ENCODE assay signal across 8 cellular contexts in genomic region chr2:39120771-39121522, GRCh38. TPM values are rescaled to one million over a fixed set of nuclear protein-coding genes. Genes with fewer than 3 reads are reported as not detected.
DNase-seq lines count a peak whose midpoint lies in the region; ATAC-seq, FAIRE-seq and TF ChIP-seq lines count a peak whose summit lies in the region.

SOS1 (minus strand) TSS chr2:39121051; CDS start chr2:39120422, 629 bp downstream.

- 2% methylated on average over 25 of the region's 60 CpGs for WGBS in smooth muscle cell (ENCODE audit: low lambda C conversion rate)

- peaks cover 11% of the 10 kb centered on the region for H3K36me3 Mint-ChIP-seq in WTC11

- peaks cover 12% of the 10 kb centered on the region for H3F3A ChIP-seq in smooth muscle cell (ENCODE audit: low read depth)

- POLR2A ChIA-PET in WTC11 (lab: Charles Lee) = interaction anchor here (0.6 to 2.1 kb wide), 8 partner anchors 21 to 371 kb away, joined by 3 to 9 read pairs (median 4); partner anchors contain the start of genes DHX57, MORN2 and SRSF7

- peak within 1 kb of the TSS; percentile 84 for H3K27ac ChIP-seq in smooth muscle cell (ENCODE audit: low read depth)

- CTCF ChIA-PET in WTC11 (lab: Charles Lee) = interaction anchor here (0.6 to 2.1 kb wide), 7 partner anchors 12 to 173 kb away, joined by 3 to 21 read pairs (median 4); no protein-coding TSS in a partner anchor

- peak within 1 kb of the TSS; percentile 91 for H3K4me2 ChIP-seq in smooth muscle cell

- peak within 1 kb of the TSS; percentile 62 for H2AFZ ChIP-seq in smooth muscle cell (ENCODE audit: low read depth)

- H3K4me3 Mint-ChIP-seq in WTC11 = peak within 1 kb of the TSS; percentile 81

- H3K9me3 ChIP-seq in smooth muscle cell (replicated peaks; ENCODE audit: low read depth) = no peaks in the 10 kb centered on the region

- peaks cover 4% of the 10 kb centered on the region; the same call in 1 of the 2 replicates for H3K9me3 Mint-ChIP-seq in WTC11

- peaks cover 40% of the 10 kb centered on the region for H4K20me1 ChIP-seq in smooth muscle cell (ENCODE audit: low read depth)

- H3K27ac Mint-ChIP-seq in WTC11 = peak within 1 kb of the TSS; percentile 99

- H3K4me3 ChIP-seq in bronchial epithelial cell (ENCODE audit: low read depth, low read length) (peak within 1 kb of the TSS; percentile 63), smooth muscle cell (peak within 1 kb of the TSS; percentile 82)

- H3K4me1 ChIP-seq in smooth muscle cell (ENCODE audit: low read depth) = peaks cover 33% of the 10 kb centered on the region

- no peaks in the 10 kb centered on the region for H3K27me3 Mint-ChIP-seq in WTC11 (ENCODE audit: low read depth)

- no peaks in the 10 kb centered on the region for H3K27me3 ChIP-seq in bronchial epithelial cell (ENCODE audit: control insufficient read depth, insufficient read depth, low read length)
- H3K27me3 ChIP-seq in smooth muscle cell (ENCODE audit: low read depth) = no peaks in the 10 kb centered on the region

- peak within 1 kb of the TSS; percentile 70 for H3K9ac ChIP-seq in smooth muscle cell (ENCODE audit: low read depth)

- peaks cover 51% of the 10 kb centered on the region for H3K4me1 Mint-ChIP-seq in WTC11

- H3K79me2 ChIP-seq in smooth muscle cell (ENCODE audit: low read depth) = peaks cover 54% of the 10 kb centered on the region

- DNase-seq in AG08396 (ENCODE audit: low spot score) = peak; percentile 96
- peak; percentile 94 for DNase-seq in NCI-H226
- peak; percentile 98 for DNase-seq in WTC11 (ENCODE audit: low spot score)
- peak; percentile 83 for DNase-seq in bronchial epithelial cell (ENCODE audit: low read depth)
- DNase-seq in iPS-NIHi11 (ENCODE audit: low spot score) = peak; percentile 98
- peak; percentile 83 for DNase-seq in smooth muscle cell (lab: John Stamatoyannopoulos, UW; ENCODE audit: unreplicated experiment)

- ATAC-seq in GM19023 (IDR thresholded peaks at IDR 0.05; ENCODE audit: unreplicated experiment) (peak; percentile 49), HG03196 (IDR thresholded peaks at IDR 0.05; ENCODE audit: unreplicated experiment) (peak; percentile 44), WTC11 (peak; percentile 55)

- H3K36me3 ChIP-seq in bronchial epithelial cell (ENCODE audit: control insufficient read depth, insufficient read depth, low read length) = no peaks in the 10 kb centered on the region
- no peaks in the 10 kb centered on the region for H3K36me3 ChIP-seq in smooth muscle cell (ENCODE audit: low read depth)

- TF ChIP-seq CTCF in WTC11 (IDR thresholded peaks at IDR 0.05) (no peak), bronchial epithelial cell (IDR thresholded peaks at IDR 0.05; ENCODE audit: insufficient read depth, low read length, severe bottlenecking) (no peak), smooth muscle cell (IDR thresholded peaks at IDR 0.05; ENCODE audit: borderline replicate concordance, insufficient read depth, poor library complexity, severe bottlenecking) (no peak)

- no peak for FAIRE-seq in bronchial epithelial cell (lab: Jason Lieb, UNC)

TF ChIP-seq in WTC11, 78 proteins besides CTCF, POLR2A, EP300 and RAD21 (continues in another document):
- TF ChIP-seq TEAD1 (CRISPR knock-in tag; IDR thresholded peaks at IDR 0.05) (peak; percentile 62; the same call in 1 of the 2 replicates), ZNF532 (CRISPR knock-in tag; IDR thresholded peaks at IDR 0.05; ENCODE audit: borderline replicate concordance) (no peak), TCF7 (CRISPR knock-in tag; IDR thresholded peaks at IDR 0.05; ENCODE audit: low read depth) (no peak), ZBTB21 (CRISPR knock-in tag; IDR thresholded peaks at IDR 0.05; ENCODE audit: borderline replicate concordance) (no peak), CREB1 (CRISPR knock-in tag; IDR thresholded peaks at IDR 0.05) (0 out of 2 replicates have a peak, but pooled peaks have one; percentile 28), CREM (CRISPR knock-in tag; IDR thresholded peaks at IDR 0.05) (0 out of 2 replicates have a peak, but pooled peaks have one; percentile 49), FOXP4 (CRISPR knock-in tag; IDR thresholded peaks at IDR 0.05) (0 out of 2 replicates have a peak, but pooled peaks have one; percentile 50), ZNF121 (CRISPR knock-in tag; IDR thresholded peaks at IDR 0.05) (no peak), IRF2 (CRISPR knock-in tag; IDR thresholded peaks at IDR 0.05; ENCODE audit: borderline replicate concordance, low read depth) (no peak)
- TF ChIP-seq, protein P1, sequence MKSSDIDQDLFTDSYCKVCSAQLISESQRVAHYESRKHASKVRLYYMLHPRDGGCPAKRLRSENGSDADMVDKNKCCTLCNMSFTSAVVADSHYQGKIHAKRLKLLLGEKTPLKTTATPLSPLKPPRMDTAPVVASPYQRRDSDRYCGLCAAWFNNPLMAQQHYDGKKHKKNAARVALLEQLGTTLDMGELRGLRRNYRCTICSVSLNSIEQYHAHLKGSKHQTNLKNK (CRISPR knock-in tag; IDR thresholded peaks at IDR 0.05) = no peak
- TF ChIP-seq, protein P2, sequence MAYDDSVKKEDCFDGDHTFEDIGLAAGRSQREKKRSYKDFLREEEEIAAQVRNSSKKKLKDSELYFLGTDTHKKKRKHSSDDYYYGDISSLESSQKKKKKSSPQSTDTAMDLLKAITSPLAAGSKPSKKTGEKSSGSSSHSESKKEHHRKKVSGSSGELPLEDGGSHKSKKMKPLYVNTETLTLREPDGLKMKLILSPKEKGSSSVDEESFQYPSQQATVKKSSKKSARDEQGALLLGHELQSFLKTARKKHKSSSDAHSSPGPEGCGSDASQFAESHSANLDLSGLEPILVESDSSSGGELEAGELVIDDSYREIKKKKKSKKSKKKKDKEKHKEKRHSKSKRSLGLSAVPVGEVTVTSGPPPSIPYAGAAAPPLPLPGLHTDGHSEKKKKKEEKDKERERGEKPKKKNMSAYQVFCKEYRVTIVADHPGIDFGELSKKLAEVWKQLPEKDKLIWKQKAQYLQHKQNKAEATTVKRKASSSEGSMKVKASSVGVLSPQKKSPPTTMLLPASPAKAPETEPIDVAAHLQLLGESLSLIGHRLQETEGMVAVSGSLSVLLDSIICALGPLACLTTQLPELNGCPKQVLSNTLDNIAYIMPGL (CRISPR knock-in tag; IDR thresholded peaks at IDR 0.05) = peak; percentile 74
- TF ChIP-seq, protein P3, sequence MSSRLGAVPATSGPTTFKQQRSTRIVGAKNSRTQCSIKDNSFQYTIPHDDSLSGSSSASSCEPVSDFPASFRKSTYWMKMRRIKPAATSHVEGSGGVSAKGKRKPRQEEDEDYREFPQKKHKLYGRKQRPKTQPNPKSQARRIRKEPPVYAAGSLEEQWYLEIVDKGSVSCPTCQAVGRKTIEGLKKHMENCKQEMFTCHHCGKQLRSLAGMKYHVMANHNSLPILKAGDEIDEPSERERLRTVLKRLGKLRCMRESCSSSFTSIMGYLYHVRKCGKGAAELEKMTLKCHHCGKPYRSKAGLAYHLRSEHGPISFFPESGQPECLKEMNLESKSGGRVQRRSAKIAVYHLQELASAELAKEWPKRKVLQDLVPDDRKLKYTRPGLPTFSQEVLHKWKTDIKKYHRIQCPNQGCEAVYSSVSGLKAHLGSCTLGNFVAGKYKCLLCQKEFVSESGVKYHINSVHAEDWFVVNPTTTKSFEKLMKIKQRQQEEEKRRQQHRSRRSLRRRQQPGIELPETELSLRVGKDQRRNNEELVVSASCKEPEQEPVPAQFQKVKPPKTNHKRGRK (CRISPR knock-in tag; IDR thresholded peaks at IDR 0.05; ENCODE audit: borderline replicate concordance) = no peak

RNA-seq across cellular contexts. Expression of gene SOS1, which starts in this region (rescaled TPM):
- total RNA-seq in WTC11 (2021) (28.4 to 33.9 TPM (median 28.7 TPM) in 3 replicates), bronchial epithelial cell (8.2 and 12.3 TPM in 2 replicates), smooth muscle cell (34.0 and 38.5 TPM in 2 replicates)
- 8.4 and 10.1 TPM in 2 replicates for polyA plus RNA-seq in smooth muscle cell

Comparison
In these comparisons a context has a peak if more than half of its experiments do, and no peak if none do; other contexts are left out.
1. Peak in every context shown above with its lines: DNase-seq, ATAC-seq, H3K4me3 ChIP-seq and H3K27ac ChIP-seq.